Comparison of ENCODE assay signal across 28 cellular contexts in the genomic region with DNA sequence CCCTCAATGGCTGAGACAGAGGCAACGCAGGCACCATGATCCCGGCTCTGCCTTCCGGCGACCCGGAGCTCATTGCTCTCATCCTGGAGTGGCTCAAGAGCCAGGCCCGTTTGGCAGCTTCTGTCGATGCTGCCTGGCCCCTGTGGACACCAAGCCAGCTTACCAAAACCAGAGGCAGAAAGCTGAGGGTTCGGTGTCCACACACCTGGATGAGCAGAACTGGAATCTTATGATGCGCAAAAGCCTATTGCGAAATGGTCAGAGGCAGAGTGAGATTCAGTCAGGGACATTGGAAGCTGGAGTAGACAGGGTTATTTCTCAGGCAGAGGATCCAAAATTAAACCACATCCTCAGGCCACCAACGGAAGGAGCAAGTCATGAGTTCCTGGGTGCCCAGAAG.
"Had no signal": no experiment of that assay in that cellular context is flagged by ENCODE, and none has a peak within 500 bp of the region (broad histone marks: within the 10 kb centered on the region; RNA-seq: fewer than 3 reads in every experiment).

No MANE protein-coding gene starts in this region.

- ATAC-seq: heart right ventricle; naive thymus-derived CD4-positive, alpha-beta T cell; stimulated activated effector memory CD8-positive, alpha-beta T cell treated with anti-CD3 and anti-CD28 coated beads, Interleukin-12 subunit alpha, Interleukin-12 subunit beta, amount 100 ng/mL, for 72 hours; stimulated activated naive CD8-positive, alpha-beta T cell treated with anti-CD3 and anti-CD28 coated beads, Interleukin-15, Interleukin-2, amounts not matched to agents 100 U/mL and 50 U/mL, for 24 hours had no signal

- H3K4me3 ChIP-seq: coronary artery, esophagus squamous epithelium, heart right ventricle, lung, neural progenitor cell, prostate gland, right atrium auricular region, sigmoid colon, suprapubic skin, transverse colon, vagina had no signal

- H3K4me2 ChIP-seq: neural progenitor cell had no signal

- H3K4me1 Mint-ChIP-seq: mesothelial cell of epicardium, nephron had no signal

- H3K4me3 Mint-ChIP-seq: memory B cell; mesothelial cell of epicardium; naive thymus-derived CD4-positive, alpha-beta T cell; nephron; neural progenitor cell; stimulated activated effector memory CD8-positive, alpha-beta T cell treated with anti-CD3 and anti-CD28 coated beads, Interleukin-12 subunit alpha, Interleukin-12 subunit beta, amount 100 ng/mL, for 72 hours had no signal

- H3K27ac Mint-ChIP-seq: memory B cell; mesothelial cell of epicardium; nephron; neural progenitor cell; stimulated activated effector memory CD8-positive, alpha-beta T cell treated with anti-CD3 and anti-CD28 coated beads, Interleukin-12 subunit alpha, Interleukin-12 subunit beta, amount 100 ng/mL, for 72 hours had no signal

- H3K9me3 ChIP-seq: esophagus squamous epithelium, prostate gland, right atrium auricular region, sigmoid colon, suprapubic skin, transverse colon, vagina had no signal

- H2AFZ ChIP-seq: neural progenitor cell had no signal

- H3K9ac ChIP-seq: neural progenitor cell had no signal

- H3K36me3 ChIP-seq: esophagus squamous epithelium, heart right ventricle, neural progenitor cell, prostate gland, right atrium auricular region, sigmoid colon, suprapubic skin, transverse colon, vagina had no signal

- DNase-seq: dermis blood vessel endothelial cell; effector memory CD4-positive, alpha-beta T cell; erythroblast; esophagus squamous epithelium; foreskin melanocyte; glutamatergic neuron; heart right ventricle; hippocampal formation; naive thymus-derived CD4-positive, alpha-beta T cell; nucleus accumbens; sigmoid colon; stimulated activated CD4-positive, alpha-beta T cell treated with anti-CD3 and anti-CD28 coated beads, Interleukin-2, amount 100 ng/mL, for 24 hours; stimulated activated CD4-positive, alpha-beta T cell treated with anti-CD3 and anti-CD28 coated beads, Interleukin-4, amount 100 ng/mL, for 24 hours; stimulated activated naive CD8-positive, alpha-beta T cell treated with anti-CD3 and anti-CD28 coated beads, Interleukin-15, Interleukin-2, amounts not matched to agents 100 U/mL and 50 U/mL, for 24 hours; transverse colon had no signal

- H3K27ac ChIP-seq: coronary artery, esophagus squamous epithelium, heart right ventricle, neural progenitor cell, prostate gland, right atrium auricular region, sigmoid colon, suprapubic skin, transverse colon, vagina had no signal

- H3K27me3 ChIP-seq: neural progenitor cell, right atrium auricular region, suprapubic skin, transverse colon, vagina had no signal

- H3K9me3 Mint-ChIP-seq: memory B cell, nephron had no signal

- H3K27me3 Mint-ChIP-seq: memory B cell; naive thymus-derived CD4-positive, alpha-beta T cell had no signal

- FAIRE-seq: endothelial cell of umbilical vein, islet of Langerhans had no signal

- H3K4me1 ChIP-seq: heart right ventricle, prostate gland, right atrium auricular region, sigmoid colon had no signal

- H3K36me3 Mint-ChIP-seq: memory B cell; mesothelial cell of epicardium; naive thymus-derived CD4-positive, alpha-beta T cell; neural progenitor cell; stimulated activated effector memory CD8-positive, alpha-beta T cell treated with anti-CD3 and anti-CD28 coated beads, Interleukin-12 subunit alpha, Interleukin-12 subunit beta, amount 100 ng/mL, for 72 hours had no signal
